In the genomic region with DNA sequence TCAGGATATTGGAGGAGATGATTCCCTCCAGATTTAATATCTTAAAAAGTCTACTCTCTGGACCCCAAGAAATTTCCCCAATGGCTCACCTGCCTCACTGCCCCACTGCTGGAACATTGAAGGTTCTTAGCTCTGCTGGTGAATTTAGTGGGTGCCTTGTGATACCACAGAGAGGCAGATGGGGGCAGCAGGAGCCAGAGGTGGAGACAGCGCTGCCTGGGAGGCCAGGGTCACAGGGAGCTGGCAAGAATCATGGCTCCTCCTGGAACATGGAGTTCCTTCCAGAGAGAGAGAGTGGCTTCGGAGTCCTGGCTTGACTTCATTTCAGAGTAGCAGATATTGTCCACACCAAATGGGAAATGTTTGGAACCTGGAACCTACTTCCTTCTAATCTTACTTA, we compare ENCODE assay signal across 8 cellular contexts.
DNase-seq lines count a peak whose midpoint lies in the region; ATAC-seq and TF ChIP-seq lines count a peak whose summit lies in the region.

No MANE protein-coding gene starts in this region.

- H3K27me3 Mint-ChIP-seq in HFFc6 (ENCODE audit: insufficient read depth), result no peaks in the 10 kb centered on the region; the same call in 1 of the 2 replicates
- peaks cover 5% of the 10 kb centered on the region for H3K27me3 Mint-ChIP-seq in activated naive CD4-positive, alpha-beta T cell treated with anti-CD3 and anti-CD28 coated beads, Interleukin-2, amount 10 ng/mL, durations not matched to agents 7 days and 5 days

- H3K4me3 Mint-ChIP-seq in HFFc6, result no peak overlapping the region
- H3K4me3 Mint-ChIP-seq in activated naive CD4-positive, alpha-beta T cell treated with anti-CD3 and anti-CD28 coated beads, Interleukin-2, amount 10 ng/mL, durations not matched to agents 7 days and 5 days, result no peak overlapping the region

- H3K4me1 Mint-ChIP-seq in HFFc6 (ENCODE audit: low read depth), result no peaks in the 10 kb centered on the region
- peaks cover 2% of the 10 kb centered on the region for H3K4me1 Mint-ChIP-seq in activated naive CD4-positive, alpha-beta T cell treated with anti-CD3 and anti-CD28 coated beads, Interleukin-2, amount 10 ng/mL, durations not matched to agents 7 days and 5 days

- peak; percentile 75 for DNase-seq in activated effector memory CD4-positive, alpha-beta T cell treated with anti-CD3 and anti-CD28 coated beads, Interleukin-2, amount 50 U/mL, for 16 hours
- DNase-seq in activated effector memory CD4-positive, alpha-beta T cell treated with Interleukin-2 at 50 U/mL for 16 hours, result no peak
- no peak for DNase-seq in HFFc6
- DNase-seq in NCI-H82 treated with DMSO at 0.1 percent for 48 hours (lab: John Stamatoyannopoulos, UW; ENCODE audit: unreplicated experiment), result peak; percentile 9
- DNase-seq in activated naive CD4-positive, alpha-beta T cell treated with anti-CD3 and anti-CD28 coated beads, Interleukin-2, amount 10 ng/mL, durations not matched to agents 7 days and 5 days, result peak; percentile 58
- peak; percentile 69 for DNase-seq in iris pigment epithelial cell (ENCODE audit: low read depth)
- peak; percentile 21 to 23 for DNase-seq in stimulated activated CD8-positive, alpha-beta memory T cell treated with anti-CD3 and anti-CD28 coated beads, Interleukin-2, amount 100 ng/mL, for 48 hours (ENCODE audit: low read depth in 2 of 2)

- H3K36me3 Mint-ChIP-seq in HFFc6 (ENCODE audit: low read depth), result no peaks in the 10 kb centered on the region
- no peaks in the 10 kb centered on the region for H3K36me3 Mint-ChIP-seq in activated naive CD4-positive, alpha-beta T cell treated with anti-CD3 and anti-CD28 coated beads, Interleukin-2, amount 10 ng/mL, durations not matched to agents 7 days and 5 days

- CTCF ChIA-PET in activated naive CD4-positive, alpha-beta T cell treated with anti-CD3 and anti-CD28 coated beads, Interleukin-2, amount 10 ng/mL, durations not matched to agents 7 days and 5 days (lab: Charles Lee), result interaction anchor here (0.6 to 2.3 kb wide), 25 partner anchors 10 to 1576 kb away, joined by 3 to 24 read pairs (median 4); no protein-coding TSS in a partner anchor

- H3K9me3 Mint-ChIP-seq in HFFc6, result peaks cover 5% of the 10 kb centered on the region; the same call in 1 of the 2 replicates
- H3K9me3 Mint-ChIP-seq in activated naive CD4-positive, alpha-beta T cell treated with anti-CD3 and anti-CD28 coated beads, Interleukin-2, amount 10 ng/mL, durations not matched to agents 7 days and 5 days, result no peaks in the 10 kb centered on the region

- no peak overlapping the region for H3K27ac Mint-ChIP-seq in HFFc6
- H3K27ac Mint-ChIP-seq in activated naive CD4-positive, alpha-beta T cell treated with anti-CD3 and anti-CD28 coated beads, Interleukin-2, amount 10 ng/mL, durations not matched to agents 7 days and 5 days, result no peak overlapping the region

- TF ChIP-seq CTCF in HFFc6 (IDR thresholded peaks at IDR 0.05), result peak; percentile 34

- no peak for ATAC-seq in GM18861 (IDR thresholded peaks at IDR 0.05; ENCODE audit: unreplicated experiment)

Comparison
In these comparisons a context has a peak if more than half of its experiments do, and no peak if none do; other contexts are left out.
1. DNase-seq: peak in activated effector memory CD4-positive, alpha-beta T cell treated with anti-CD3 and anti-CD28 coated beads, Interleukin-2, amount 50 U/mL, for 16 hours (single experiment), NCI-H82 treated with DMSO at 0.1 percent for 48 hours (single experiment), activated naive CD4-positive, alpha-beta T cell treated with anti-CD3 and anti-CD28 coated beads, Interleukin-2, amount 10 ng/mL, durations not matched to agents 7 days and 5 days (single experiment), iris pigment epithelial cell (single experiment) and stimulated activated CD8-positive, alpha-beta memory T cell treated with anti-CD3 and anti-CD28 coated beads, Interleukin-2, amount 100 ng/mL, for 48 hours (2 of 2); none in activated effector memory CD4-positive, alpha-beta T cell treated with Interleukin-2 at 50 U/mL for 16 hours (single experiment) and HFFc6 (single experiment).